ENCODE assay signal across 15 cellular contexts in genomic region chr1:55156093-55156492, GRCh38. TPM values are rescaled to one million over a fixed set of nuclear protein-coding genes. Genes with fewer than 3 reads are reported as not detected.
A peak's percentile ranks its signal among the peaks of the same experiment; 100 is the strongest.
DNase-seq lines count a peak whose midpoint lies in the region; ATAC-seq and TF ChIP-seq lines count a peak whose summit lies in the region.
"Had no signal": no experiment of that assay in that cellular context is flagged by ENCODE, and none has a peak within 500 bp of the region (broad histone marks: within the 10 kb centered on the region; RNA-seq: fewer than 3 reads in every experiment).

No MANE protein-coding gene starts in this region.

- no peaks in the 10 kb centered on the region for H3K9me3 ChIP-seq in CD4-positive, alpha-beta T cell (ENCODE audit: control insufficient read depth, low read length)
- H3K9me3 ChIP-seq: uterus had no signal

- POLR2A ChIA-PET in CD4-positive, alpha-beta T cell (lab: Charles Lee), result no interaction called here

- intact Hi-C loops in CD4-positive, alpha-beta T cell (cut with DNase I, micrococcal nuclease), result no loop called here

- TF ChIP-seq CTCF in CD4-positive, alpha-beta T cell (IDR thresholded peaks at IDR 0.05), result no peak

- no peak overlapping the region for H3K27ac ChIP-seq in CD4-positive, alpha-beta T cell (ENCODE audit: low read depth, low read length)
- H3K27ac ChIP-seq: HL-60, uterus had no signal

- no peak for DNase-seq in stimulated activated naive CD8-positive, alpha-beta T cell treated with anti-CD3 and anti-CD28 coated beads, Interleukin-15, Interleukin-2, amounts not matched to agents 100 U/mL and 50 U/mL, for 24 hours
- peak; percentile 54 for DNase-seq in iris pigment epithelial cell (ENCODE audit: low read depth)
- no peak for DNase-seq in occipital lobe (lab: John Stamatoyannopoulos, UW)
- no peak for DNase-seq in CD4-positive, alpha-beta T cell
- DNase-seq in amniotic stem cell (lab: John Stamatoyannopoulos, UW), result no peak
- DNase-seq: kidney glomerular epithelial cell, NCI-H69, uterus had no signal

- no peak for ATAC-seq in stimulated activated naive CD8-positive, alpha-beta T cell treated with anti-CD3 and anti-CD28 coated beads, Interleukin-15, Interleukin-2, amounts not matched to agents 100 U/mL and 50 U/mL, for 24 hours
- no peak for ATAC-seq in activated T-helper 17 cell treated with anti-CD3 and anti-CD28 coated beads, Interleukin-2, amount 50 U/mL, for 72 hours (replicated peaks)
- ATAC-seq in HG03135 (IDR thresholded peaks at IDR 0.05; ENCODE audit: unreplicated experiment), result no peak
- ATAC-seq in CD4-positive, alpha-beta T cell (ENCODE audit: poor library complexity), result no peak
- ATAC-seq: activated CD4-positive, CD25-positive, alpha-beta regulatory T cell treated with anti-CD3 and anti-CD28 coated beads, Interleukin-2, amount 50 U/mL, for 24 hours; sciatic nerve had no signal

- CTCF ChIA-PET in CD4-positive, alpha-beta T cell (lab: Charles Lee), result interaction anchor here (0.8 kb wide), 1 partner anchor 54 kb away, joined by 3 read pairs; no protein-coding TSS in a partner anchor

- H3K36me3 Mint-ChIP-seq in stimulated activated naive CD8-positive, alpha-beta T cell treated with anti-CD3 and anti-CD28 coated beads, Interleukin-15, Interleukin-2, amounts not matched to agents 100 ng/mL and 50 ng/mL, for 24 hours (ENCODE audit: low read depth), result peaks cover 82% of the 10 kb centered on the region
- peaks cover 99% of the 10 kb centered on the region for H3K36me3 Mint-ChIP-seq in activated T-helper 17 cell treated with anti-CD3 and anti-CD28 coated beads, Interleukin-2, amount 50 U/mL, for 72 hours (ENCODE audit: low read depth)
- peaks cover 91% of the 10 kb centered on the region for H3K36me3 Mint-ChIP-seq in CD4-positive, alpha-beta T cell (ENCODE audit: low read depth)

- no peak overlapping the region for H3K4me3 Mint-ChIP-seq in stimulated activated naive CD8-positive, alpha-beta T cell treated with anti-CD3 and anti-CD28 coated beads, Interleukin-15, Interleukin-2, amounts not matched to agents 100 ng/mL and 50 ng/mL, for 24 hours
- H3K4me3 Mint-ChIP-seq in activated T-helper 17 cell treated with anti-CD3 and anti-CD28 coated beads, Interleukin-2, amount 50 U/mL, for 72 hours, result no peak overlapping the region
- H3K4me3 Mint-ChIP-seq in CD4-positive, alpha-beta T cell, result no peak overlapping the region
- H3K4me3 Mint-ChIP-seq: endodermal cell had no signal

- H3K27ac Mint-ChIP-seq in stimulated activated naive CD8-positive, alpha-beta T cell treated with anti-CD3 and anti-CD28 coated beads, Interleukin-15, Interleukin-2, amounts not matched to agents 100 ng/mL and 50 ng/mL, for 24 hours, result peak overlapping the region; percentile 42
- peak overlapping the region; percentile 6 for H3K27ac Mint-ChIP-seq in activated T-helper 17 cell treated with anti-CD3 and anti-CD28 coated beads, Interleukin-2, amount 50 U/mL, for 72 hours
- no peak overlapping the region for H3K27ac Mint-ChIP-seq in CD4-positive, alpha-beta T cell
- H3K27ac Mint-ChIP-seq: endodermal cell had no signal

- peaks cover 32% of the 10 kb centered on the region for H3K4me1 Mint-ChIP-seq in stimulated activated naive CD8-positive, alpha-beta T cell treated with anti-CD3 and anti-CD28 coated beads, Interleukin-15, Interleukin-2, amounts not matched to agents 100 ng/mL and 50 ng/mL, for 24 hours (ENCODE audit: low read depth)
- peaks cover 14% of the 10 kb centered on the region for H3K4me1 Mint-ChIP-seq in activated T-helper 17 cell treated with anti-CD3 and anti-CD28 coated beads, Interleukin-2, amount 50 U/mL, for 72 hours
- H3K4me1 Mint-ChIP-seq in CD4-positive, alpha-beta T cell (ENCODE audit: low read depth), result peaks cover 29% of the 10 kb centered on the region
- H3K4me1 Mint-ChIP-seq: endodermal cell had no signal

- H3K9me3 Mint-ChIP-seq in stimulated activated naive CD8-positive, alpha-beta T cell treated with anti-CD3 and anti-CD28 coated beads, Interleukin-15, Interleukin-2, amounts not matched to agents 100 ng/mL and 50 ng/mL, for 24 hours, result no peaks in the 10 kb centered on the region
- no peaks in the 10 kb centered on the region for H3K9me3 Mint-ChIP-seq in activated T-helper 17 cell treated with anti-CD3 and anti-CD28 coated beads, Interleukin-2, amount 50 U/mL, for 72 hours
- no peaks in the 10 kb centered on the region for H3K9me3 Mint-ChIP-seq in CD4-positive, alpha-beta T cell
- H3K9me3 Mint-ChIP-seq: endodermal cell had no signal

- H3K27me3 Mint-ChIP-seq in stimulated activated naive CD8-positive, alpha-beta T cell treated with anti-CD3 and anti-CD28 coated beads, Interleukin-15, Interleukin-2, amounts not matched to agents 100 ng/mL and 50 ng/mL, for 24 hours, result no peaks in the 10 kb centered on the region
- H3K27me3 Mint-ChIP-seq in activated T-helper 17 cell treated with anti-CD3 and anti-CD28 coated beads, Interleukin-2, amount 50 U/mL, for 72 hours, result no peaks in the 10 kb centered on the region
- no peaks in the 10 kb centered on the region for H3K27me3 Mint-ChIP-seq in CD4-positive, alpha-beta T cell

- no peaks in the 10 kb centered on the region for H3K27me3 ChIP-seq in CD4-positive, alpha-beta T cell (ENCODE audit: control insufficient read depth, insufficient read depth, low read length)
- H3K27me3 ChIP-seq: uterus had no signal

RNA-seq across cellular contexts. Expression of gene USP24, which starts 59.1 kb away (rescaled TPM):
- total RNA-seq in activated T-helper 17 cell treated with anti-CD3 and anti-CD28 coated beads, Interleukin-2, amount 50 U/mL, for 72 hours, result 10 to 100 TPM; 40.8 to 41.6 TPM
- 93.9 TPM for total RNA-seq in occipital lobe
- total RNA-seq in CD4-positive, alpha-beta T cell, result 10 to 100 TPM; 68.6 to 76.3 TPM
